In genomic region chr12:95322335-95322734, GRCh38 we compare ENCODE assay signal across 21 cellular contexts.
A peak's percentile ranks its signal among the peaks of the same experiment; 100 is the strongest.
DNase-seq lines count a peak whose midpoint lies in the region; ATAC-seq and TF ChIP-seq lines count a peak whose summit lies in the region.
"Had no signal": no experiment of that assay in that cellular context is flagged by ENCODE, and none has a peak within 500 bp of the region (broad histone marks: within the 10 kb centered on the region; RNA-seq: fewer than 3 reads in every experiment).

No MANE protein-coding gene starts in this region.

- H3K36me3 ChIP-seq in endodermal cell (ENCODE audit: control insufficient read depth, insufficient read depth, low read length): no peaks in the 10 kb centered on the region
- H3K36me3 ChIP-seq: adrenal gland, cardiac muscle cell, vagina had no signal

- DNase-seq in Daoy (ENCODE audit: low read depth) (peak; percentile 23), LHCN-M2 (ENCODE audit: low read depth) (peak; percentile 54), endodermal cell (no peak), NCI-H2029 treated with DMSO at 0.1 percent for 48 hours (lab: John Stamatoyannopoulos, UW) (no peak), OCI-M1 (lab: John Stamatoyannopoulos, UW) (no peak)
- DNase-seq: activated CD8-positive, alpha-beta memory T cell treated with anti-CD3 and anti-CD28 coated beads, Interleukin-2, amount 50 U/mL, for 48 hours; activated effector memory CD4-positive, alpha-beta T cell treated with Interleukin-2 at 50 U/mL for 16 hours; adrenal gland; dermis blood vessel endothelial cell; naive B cell; NCI-H2227 treated with DMSO at 0.1 percent for 48 hours; PC-3; right cardiac atrium; SHP77 treated with DMSO at 0.1 percent for 48 hours had no signal

- 91 to 93% methylated on average over 4 of the region's 4 CpGs for WGBS in endodermal cell (ENCODE audit: insufficient coverage in 1 of 2, insufficient read length in 1 of 2), 2 experiments

- H3K27ac ChIP-seq in endodermal cell (ENCODE audit: low read depth, low read length): no peak overlapping the region
- H3K27ac ChIP-seq: adrenal gland, cardiac muscle cell, vagina had no signal

- H3K9ac ChIP-seq in endodermal cell (ENCODE audit: extremely low read depth, low read length, poor library complexity, severe bottlenecking): no peak overlapping the region

- H3K4me3 Mint-ChIP-seq in endodermal cell (no peak overlapping the region), nephron (no peak overlapping the region)
- H3K4me3 Mint-ChIP-seq: memory B cell; naive B cell; T-helper 1 cell treated with Interleukin-12 subunit alpha and Interleukin-12 subunit beta and Interleukin-4 antibody, amounts not matched to agents 30 μg/mL and 1 μg/mL, for 36 hours had no signal

- TF ChIP-seq CTCF in endodermal cell (conservative IDR thresholded peaks at IDR 0.05) (no peak), nephron (IDR thresholded peaks at IDR 0.05; ENCODE audit: unreplicated experiment in 3 of 3) (no peak)

- no peak overlapping the region for H3K27ac Mint-ChIP-seq in endodermal cell
- H3K27ac Mint-ChIP-seq in nephron: peak overlapping the region; percentile 6 to 61 (median 57)
- H3K27ac Mint-ChIP-seq: memory B cell; T-helper 1 cell treated with Interleukin-12 subunit alpha and Interleukin-12 subunit beta and Interleukin-4 antibody, amounts not matched to agents 30 μg/mL and 1 μg/mL, for 36 hours had no signal

- no peaks in the 10 kb centered on the region for H3K9me3 Mint-ChIP-seq in endodermal cell
- no peaks in the 10 kb centered on the region for H3K9me3 Mint-ChIP-seq in nephron
- H3K9me3 Mint-ChIP-seq: memory B cell; naive B cell; T-helper 1 cell treated with Interleukin-12 subunit alpha and Interleukin-12 subunit beta and Interleukin-4 antibody, amounts not matched to agents 30 μg/mL and 1 μg/mL, for 36 hours had no signal

- no peak for ATAC-seq in GM18519 (IDR thresholded peaks at IDR 0.05; ENCODE audit: low FRiP score, unreplicated experiment)
- ATAC-seq in GM21576 (IDR thresholded peaks at IDR 0.05; ENCODE audit: unreplicated experiment): no peak
- ATAC-seq: PC-3, right cardiac atrium had no signal

- no peaks in the 10 kb centered on the region for H3K9me3 ChIP-seq in endodermal cell (ENCODE audit: control insufficient read depth, low read length)
- H3K9me3 ChIP-seq: adrenal gland, vagina had no signal

- H3K36me3 Mint-ChIP-seq in endodermal cell (ENCODE audit: low read depth) (no peaks in the 10 kb centered on the region), nephron (ENCODE audit: low read depth) (no peaks in the 10 kb centered on the region)
- H3K36me3 Mint-ChIP-seq: memory B cell, naive B cell had no signal

- H3K4me3 ChIP-seq in endodermal cell (ENCODE audit: low read length): peak overlapping the region; percentile 0
- H3K4me3 ChIP-seq: adrenal gland, cardiac muscle cell, vagina had no signal

- peaks cover 53% of the 10 kb centered on the region for H3K4me1 Mint-ChIP-seq in endodermal cell
- H3K4me1 Mint-ChIP-seq in nephron: peaks cover 56% of the 10 kb centered on the region
- H3K4me1 Mint-ChIP-seq: memory B cell, naive B cell had no signal

- no peaks in the 10 kb centered on the region for H3K27me3 Mint-ChIP-seq in endodermal cell (ENCODE audit: insufficient read depth)
- H3K27me3 Mint-ChIP-seq in nephron (ENCODE audit: low read depth): no peaks in the 10 kb centered on the region
- H3K27me3 Mint-ChIP-seq: memory B cell had no signal

- no peaks in the 10 kb centered on the region for H3K27me3 ChIP-seq in endodermal cell (ENCODE audit: control insufficient read depth, insufficient read depth, low read length, poor library complexity, severe bottlenecking)
- H3K27me3 ChIP-seq: adrenal gland, cardiac muscle cell, vagina had no signal

- H3K4me1 ChIP-seq in endodermal cell (ENCODE audit: control insufficient read depth, insufficient read depth, low read length): peaks cover 20% of the 10 kb centered on the region
- H3K4me1 ChIP-seq: adrenal gland, vagina had no signal

Comparison
In these comparisons a context has a peak if more than half of its experiments do, and no peak if none do; other contexts are left out.
1. DNase-seq: peak in Daoy (single experiment) and LHCN-M2 (single experiment); none in endodermal cell (single experiment), NCI-H2029 treated with DMSO at 0.1 percent for 48 hours (single experiment) and OCI-M1 (single experiment).